ENCODE assay signal across 7 cellular contexts in genomic region chr1:196357913-196358312, GRCh38.
"Had no signal": no experiment of that assay in that cellular context is flagged by ENCODE, and none has a peak within 500 bp of the region (broad histone marks: within the 10 kb centered on the region; RNA-seq: fewer than 3 reads in every experiment).

No MANE protein-coding gene starts in this region.

- FAIRE-seq: K562 had no signal

- DNase-seq: GOT3, H7, HCEC 1CT, IMR-90, KG1 had no signal

- ATAC-seq: K562 had no signal

- H3K27ac ChIP-seq: HL-60 had no signal

- H3K4me3 ChIP-seq: K562 had no signal
